In genomic region chr12:202081-202731, GRCh38 we compare ENCODE assay signal across 11 cellular contexts. TPM values are rescaled to one million over a fixed set of nuclear protein-coding genes. Genes with fewer than 3 reads are reported as not detected.
DNase-seq lines count a peak whose midpoint lies in the region; ATAC-seq and TF ChIP-seq lines count a peak whose summit lies in the region.
"Had no signal": no experiment of that assay in that cellular context is flagged by ENCODE, and none has a peak within 500 bp of the region (broad histone marks: within the 10 kb centered on the region; RNA-seq: fewer than 3 reads in every experiment).

No MANE protein-coding gene starts in this region.

- H3K4me1 ChIP-seq in neural progenitor cell, result peaks cover 6% of the 10 kb centered on the region
- peaks cover 6% of the 10 kb centered on the region; the same call in 1 of the 2 replicates for H3K4me1 ChIP-seq in BE2C

- no peak overlapping the region for H2AFZ ChIP-seq in neural progenitor cell (replicated peaks)

- no peaks in the 10 kb centered on the region for H3K79me2 ChIP-seq in neural progenitor cell (ENCODE audit: low read depth)

- H3K27ac ChIP-seq in neural progenitor cell, result no peak overlapping the region

- no peak overlapping the region for H3K9ac ChIP-seq in neural progenitor cell

- H3K36me3 Mint-ChIP-seq in neural progenitor cell, result no peaks in the 10 kb centered on the region

- TF ChIP-seq CTCF in neural progenitor cell (IDR thresholded peaks at IDR 0.05), result no peak
- no peak for TF ChIP-seq CTCF in BE2C (IDR thresholded peaks at IDR 0.05; ENCODE audit: low read depth, low read length)

- H3K4me1 Mint-ChIP-seq in neural progenitor cell, result peaks cover 15% of the 10 kb centered on the region

- H3F3A ChIP-seq in neural progenitor cell (ENCODE audit: low read depth), result peaks cover 15% of the 10 kb centered on the region

- H3K4me3 ChIP-seq in neural progenitor cell (no peak overlapping the region), BE2C (ENCODE audit: low read depth, low read length) (no peak overlapping the region)

- peak overlapping the region; percentile 76 for H3K4me3 Mint-ChIP-seq in neural progenitor cell

- H3K9me3 ChIP-seq in neural progenitor cell (ENCODE audit: low read depth) (no peaks in the 10 kb centered on the region), BE2C (no peaks in the 10 kb centered on the region)

- ATAC-seq in HG02884 (IDR thresholded peaks at IDR 0.05; ENCODE audit: unreplicated experiment) (no peak), GM19452 (IDR thresholded peaks at IDR 0.05; ENCODE audit: unreplicated experiment) (no peak), GM18868 (IDR thresholded peaks at IDR 0.05; ENCODE audit: unreplicated experiment) (no peak)

- H3K27me3 Mint-ChIP-seq in neural progenitor cell (ENCODE audit: insufficient read depth, low read depth), result peaks cover 53% of the 10 kb centered on the region

- H3K4me2 ChIP-seq in neural progenitor cell, result no peak overlapping the region

- no peaks in the 10 kb centered on the region for H3K36me3 ChIP-seq in neural progenitor cell
- no peaks in the 10 kb centered on the region for H3K36me3 ChIP-seq in BE2C

- no peaks in the 10 kb centered on the region for H4K20me1 ChIP-seq in neural progenitor cell (ENCODE audit: low read depth)

- peaks cover 3% of the 10 kb centered on the region for H3K9me3 Mint-ChIP-seq in neural progenitor cell

- in situ Hi-C loops in G401 (cut with HindIII; ENCODE audit: low sequenced_read_pairs), result no loop called here

- peak; percentile 92 for DNase-seq in G401 (ENCODE audit: low spot score)
- peak; percentile 59 for DNase-seq in NCI-H187 treated with DMSO at 0.1 percent for 48 hours (lab: John Stamatoyannopoulos, UW)
- DNase-seq in cerebellar cortex (ENCODE audit: low spot score), result peak; percentile 87
- DNase-seq in neural progenitor cell (ENCODE audit: low spot score), result peak; percentile 55
- no peak for DNase-seq in BE2C
- DNase-seq: hippocampal formation; NCI-H524; stimulated activated naive CD4-positive, alpha-beta T cell treated with Interleukin-2 at 50 U/mL for 16 hours had no signal

- no peak overlapping the region for H3K27ac Mint-ChIP-seq in neural progenitor cell

- H3K27me3 ChIP-seq in neural progenitor cell (peaks cover 100% of the 10 kb centered on the region), BE2C (no peaks in the 10 kb centered on the region)

RNA-seq across cellular contexts. Expression of gene SLC6A12, which starts 11.8 kb away (rescaled TPM):
- total RNA-seq in G401 (2014; rRNA removed; shearing (Covaris generic)), result not detected in 2 replicates
- total RNA-seq in neural progenitor cell (ENCODE audit: low replicate concordance), result 0.12 TPM in 1 of 2 replicates, not detected in the other
- not detected for polyA plus RNA-seq in BE2C (2012; ENCODE audit: insufficient read depth, insufficient read length, low read depth)
